Comparison of ENCODE assay signal across 8 cellular contexts in genomic region chr14:103846569-103847438, GRCh38. TPM values are rescaled to one million over a fixed set of nuclear protein-coding genes. Genes with fewer than 3 reads are reported as not detected.
A peak's percentile ranks its signal among the peaks of the same experiment; 100 is the strongest.
DNase-seq lines count a peak whose midpoint lies in the region; ATAC-seq, FAIRE-seq and TF ChIP-seq lines count a peak whose summit lies in the region.

No MANE protein-coding gene starts in this region.

- intact Hi-C loops in K562 (cut with micrococcal nuclease), result no loop called here
- intact Hi-C loops in spleen (cut with DNase I; ENCODE audit: low total_unique reads), result no loop called here

- H3K27me3 ChIP-seq in AG04450 (ENCODE audit: control insufficient read depth, insufficient read depth, low read length) (peaks cover 37% of the 10 kb centered on the region), Peyer's patch (no peaks in the 10 kb centered on the region), K562 (ENCODE audit: control insufficient read depth in 2 of 2, insufficient read depth in 2 of 2, low read length in 2 of 2) (peaks cover 12 to 37% of the 10 kb centered on the region in 2 experiments), spleen (replicated peaks in 1 of 7) (peaks cover 0 to 24% (median 0%) of the 10 kb centered on the region in 7 donors)

- DNase-seq in AG04450 (ENCODE audit: low read depth, low spot score), result no peak
- peak in 2 of 3 donors; percentile 61 to 77 for DNase-seq in Peyer's patch
- peak in 3 of 4 experiments; percentile 12 to 43 (median 42) for DNase-seq in K562 (ENCODE audit: extremely low read depth in 1 of 4, low spot score in 3 of 4)
- DNase-seq in iPS-NIHi7 (ENCODE audit: extremely low spot score), result peak; percentile 43
- peak; percentile 90 for DNase-seq in spleen
- no peak for DNase-seq in hepatic stellate cell (ENCODE audit: low spot score)

- TF ChIP-seq RAD21 in K562 (CRISPR knock-in tag; conservative IDR thresholded peaks at IDR 0.05 in 1 of 2, IDR thresholded peaks at IDR 0.05 in 1 of 2), result no peak

- no peaks in the 10 kb centered on the region for H3K9me3 ChIP-seq in AG04450 (ENCODE audit: control insufficient read depth, insufficient read depth, low read length)
- H3K9me3 ChIP-seq in Peyer's patch, result no peaks in the 10 kb centered on the region
- no peaks in the 10 kb centered on the region for H3K9me3 ChIP-seq in K562 (replicated peaks; ENCODE audit: control insufficient read depth, insufficient read depth, low read depth, low read length)
- H3K9me3 ChIP-seq in spleen, result no peaks in the 10 kb centered on the region

- TF ChIP-seq POLR2A in Peyer's patch (IDR thresholded peaks at IDR 0.05) (no peak), K562 (conservative IDR thresholded peaks at IDR 0.05) (no peak), spleen (IDR thresholded peaks at IDR 0.05) (no peak)

- H4K20me1 ChIP-seq in K562 (replicated peaks; ENCODE audit: control insufficient read depth, insufficient read depth, low read length), result no peaks in the 10 kb centered on the region

- no peaks in the 10 kb centered on the region for H3K36me3 ChIP-seq in Peyer's patch
- no peaks in the 10 kb centered on the region for H3K36me3 ChIP-seq in K562 (ENCODE audit: control insufficient read depth, insufficient read depth, low read length)
- H3K36me3 ChIP-seq in spleen, result peaks cover 0 to 10% (median 0%) of the 10 kb centered on the region in 6 donors

- H3K27ac ChIP-seq in AG04450 (ENCODE audit: low read depth, low read length), result no peak overlapping the region
- H3K27ac ChIP-seq in Peyer's patch, result peak overlapping the region; percentile 73 to 97 (median 82)
- H3K27ac ChIP-seq in K562 (ENCODE audit: extremely low read depth, low read depth, low read length), result no peak overlapping the region
- peak overlapping the region in 6 of 8 donors; percentile 43 to 93 (median 82) for H3K27ac ChIP-seq in spleen

- CTCF ChIA-PET in AG04450 (lab: Charles Lee), result no interaction called here
- CTCF ChIA-PET in K562 (lab: Yijun Ruan, JAX; ENCODE audit: low intra/inter-chr PET ratio), result no interaction called here

- H2AFZ ChIP-seq in K562 (ENCODE audit: low read depth, low read length), result no peak overlapping the region

- peak overlapping the region in 1 of 2 experiments; percentile 74; a peak in 2 of 4 replicates for H3K9ac ChIP-seq in K562 (ENCODE audit: insufficient read depth in 1 of 2, low read depth in 2 of 2, low read length in 2 of 2)

- TF ChIP-seq CTCF in AG04450 (IDR thresholded peaks at IDR 0.05; ENCODE audit: low read depth, low read length) (no peak), Peyer's patch (IDR thresholded peaks at IDR 0.05) (no peak), K562 (IDR thresholded peaks at IDR 0.05 in 2 of 3, conservative IDR thresholded peaks at IDR 0.05 in 1 of 3; ENCODE audit: insufficient read depth in 2 of 3, low read depth in 1 of 3, low read length in 3 of 3) (no peak), spleen (IDR thresholded peaks at IDR 0.05 in 8 of 11, conservative IDR thresholded peaks at IDR 0.05 in 3 of 11) (no peak)

- no peaks in the 10 kb centered on the region for H3K9me1 ChIP-seq in K562 (ENCODE audit: control insufficient read depth, insufficient read depth, low read length)

- no peak for TF ChIP-seq EP300 in K562 (IDR thresholded peaks at IDR 0.05; ENCODE audit: low read length)

- FAIRE-seq in K562 (lab: Jason Lieb, UNC), result no peak

- H3K4me3 ChIP-seq in AG04450 (ENCODE audit: low read depth, low read length) (peak overlapping the region; percentile 61), Peyer's patch (peak overlapping the region; percentile 82 to 97 (median 90)), K562 (peak overlapping the region; percentile 45; the same call in 1 of the 2 replicates), spleen (peak overlapping the region; percentile 36 to 87 (median 70))

- peak overlapping the region; percentile 37 for H3K4me2 ChIP-seq in K562 (ENCODE audit: insufficient read depth, low read length)

- 4% methylated on average over 33 of the region's 93 CpGs for WGBS in K562 (ENCODE audit: insufficient coverage, low coverage, missing lambda C conversion rate)
- WGBS in spleen, 5 donors, result 1 to 2% (median 1%) methylated on average over 30 to 93 of the region's 93 CpGs

- in situ Hi-C loops in K562 (cut with MboI), result no loop called here

- H3K79me2 ChIP-seq in K562 (ENCODE audit: control insufficient read depth, insufficient read depth, low read length), result no peaks in the 10 kb centered on the region

- no TSS peak for BruUV-seq in K562 (replicated peaks; lab: Mats Ljungman, UMichigan)

- peak; percentile 14 for ATAC-seq in GM18873 (IDR thresholded peaks at IDR 0.05; ENCODE audit: low FRiP score, unreplicated experiment)
- peak; percentile 32 for ATAC-seq in HG03045 (IDR thresholded peaks at IDR 0.05; ENCODE audit: unreplicated experiment)
- ATAC-seq in K562, result no peak

- POLR2A ChIA-PET in AG04450 (lab: Yijun Ruan, JAX), result no interaction called here
- POLR2A ChIA-PET in K562 (lab: Yijun Ruan, JAX), result no interaction called here

- H3K4me1 ChIP-seq in Peyer's patch, result peaks cover 0 to 17% (median 5%) of the 10 kb centered on the region in 4 donors
- H3K4me1 ChIP-seq in K562 (replicated peaks in 1 of 2; ENCODE audit: control insufficient read depth in 2 of 2, insufficient read depth in 2 of 2, low read length in 2 of 2), result peaks cover 0 to 21% of the 10 kb centered on the region in 2 experiments; a peak in 2 of 5 replicates
- peaks cover 8 to 46% (median 24%) of the 10 kb centered on the region in 6 donors for H3K4me1 ChIP-seq in spleen

TF ChIP-seq in K562, 482 proteins besides CTCF, POLR2A, EP300 and RAD21:
- TF ChIP-seq PHTF2 (CRISPR knock-in tag; IDR thresholded peaks at IDR 0.05), result no peak
- TF ChIP-seq EZH2 (IDR thresholded peaks at IDR 0.05; ENCODE audit: borderline replicate concordance, low read depth, low read length), result peak; percentile 92; the same call in 1 of the 2 replicates
- no peak for TF ChIP-seq POLR3A (IDR thresholded peaks at IDR 0.05; ENCODE audit: borderline replicate concordance, extremely low read depth, insufficient read depth, insufficient read length)
- TF ChIP-seq RNF2 (IDR thresholded peaks at IDR 0.05), result peak; percentile 31; the same call in 1 of the 2 replicates
- peak; percentile 4 for TF ChIP-seq CBX8 (IDR thresholded peaks at IDR 0.05; ENCODE audit: borderline replicate concordance, extremely low read depth, low read depth, low read length, poor library complexity, severe bottlenecking)
- no peak for TF ChIP-seq SIN3B (IDR thresholded peaks at IDR 0.05; ENCODE audit: low read depth)
- no peak for TF ChIP-seq RUNX1 (IDR thresholded peaks at IDR 0.05; ENCODE audit: low read depth)
- peak; percentile 24 for TF ChIP-seq CBX2 (IDR thresholded peaks at IDR 0.05; ENCODE audit: insufficient read depth, low read length, poor library complexity, severe bottlenecking)
- TF ChIP-seq SRSF1 (IDR thresholded peaks at IDR 0.05; ENCODE audit: low read depth, low read length), result no peak
- TF ChIP-seq NCOA1 (IDR thresholded peaks at IDR 0.05; ENCODE audit: low read depth), result no peak
- TF ChIP-seq MIER1 (IDR thresholded peaks at IDR 0.05; ENCODE audit: low read depth), result no peak

RNA-seq across cellular contexts. Expression of gene PPP1R13B, which starts 0.6 kb away (rescaled TPM):
- 0.52 and 0.62 TPM in 2 replicates for polyA plus RNA-seq in AG04450 (2011; rRNA removed)
- 1.2 and 3.9 TPM in 2 replicates for polyA minus RNA-seq in AG04450 (2011; rRNA and poly(A)+ RNA removed)
- 10 to 100 TPM; 30.5 to 78.3 (median 54.0) TPM for total RNA-seq in Peyer's patch
- total RNA-seq in K562 (2011; cell fraction: chromatin; rRNA removed; ENCODE audit: low replicate concordance), result 2.6 and 4.6 TPM in 2 replicates
- total RNA-seq in K562 (2011; cell fraction: nucleolus; rRNA removed), result 1.0 and 1.2 TPM in 2 replicates
- 2.3 and 3.7 TPM in 2 replicates for total RNA-seq in K562 (2011; cell fraction: nucleoplasm; rRNA removed)
- total RNA-seq in K562 (2014; rRNA removed), result 0.14 and 0.61 TPM in 2 replicates
- 0.16 and 0.22 TPM in 2 replicates for total RNA-seq in K562 (2014; rRNA removed; fragmentation: Illumina TruSeq; extraction: Trizol)
- total RNA-seq in K562 (2015; rRNA removed; fragmentation: Illumina TruSeq; extraction: Trizol), result 0.11 and 0.30 TPM in 2 replicates
- total RNA-seq in K562 (2021), result 1.1 and 1.7 TPM in 2 replicates
- 0.18 and 0.26 TPM in 2 replicates for polyA plus RNA-seq in K562 (2011; rRNA removed)
- 0.25 and 0.28 TPM in 2 replicates for polyA plus RNA-seq in K562 (2011; cell fraction: cytosol; rRNA removed)
- polyA plus RNA-seq in K562 (2011; cell fraction: nucleus; rRNA removed), result 0.37 and 0.85 TPM in 2 replicates
- 0.35 and 0.57 TPM in 2 replicates for polyA plus RNA-seq in K562 (2012)
- 0.15 and 0.46 TPM in 2 replicates for polyA plus RNA-seq in K562 (2014; fragmentation: Illumina TruSeq; extraction: Trizol)
- polyA plus RNA-seq in K562 (2014; fragmentation: Nextera tagmentation; extraction: Ambion mirVana), result under 1 TPM; 0.03 TPM
- 0.08 and 0.48 TPM in 2 replicates for polyA plus RNA-seq in K562 (2014; rRNA removed)
- polyA minus RNA-seq in K562 (2011; rRNA and poly(A)+ RNA removed), result 0.90 and 1.1 TPM in 2 replicates
- polyA minus RNA-seq in K562 (2011; cell fraction: cytosol; rRNA and poly(A)+ RNA removed), result not detected in 2 replicates
- polyA minus RNA-seq in K562 (2011; cell fraction: nucleus; rRNA and poly(A)+ RNA removed), result 0.22 and 0.67 TPM in 2 replicates
- 10 to 100 TPM; 23.4 to 95.3 (median 52.9) TPM for total RNA-seq in spleen
- polyA plus RNA-seq in spleen, result 10 to 100 TPM in 2 of 3 donors, 1 to 10 TPM in 1; 5.7 to 27.0 (median 12.7) TPM

Comparison
In these comparisons a context has a peak if more than half of its experiments do, and no peak if none do; other contexts are left out.
1. DNase-seq: peak in Peyer's patch (2 of 3), K562 (3 of 4), iPS-NIHi7 (single experiment) and spleen (single experiment); none in AG04450 (single experiment) and hepatic stellate cell (single experiment).
2. H3K27ac ChIP-seq: peak in Peyer's patch (4 of 4) and spleen (6 of 8); none in AG04450 (single experiment) and K562 (single experiment).
3. RNA of gene PPP1R13B, which starts 0.6 kb away (total RNA-seq): 30.5 to 78.3 TPM in Peyer's patch and 23.4 to 95.3 TPM in spleen; 0.11 to 4.6 TPM in K562; every median in the first group is over 4 times any median in the second.
4. Peak in every context shown above with its lines, with median percentiles within 50 percentile points of each other: H3K4me3 ChIP-seq.